18 cellular contexts compared by ENCODE assay signal in genomic region chr11:125412177-125412496, GRCh38.
"Had no signal": no experiment of that assay in that cellular context is flagged by ENCODE, and none has a peak within 500 bp of the region (broad histone marks: within the 10 kb centered on the region; RNA-seq: fewer than 3 reads in every experiment).

No MANE protein-coding gene starts in this region.

- H3K27me3 ChIP-seq: MG63, SJSA1 had no signal

- H3K36me3 ChIP-seq: MG63, SJSA1 had no signal

- DNase-seq: KBM-7, MG63, NCI-H1436, NCI-H187, NCI-H2029, NCI-H2081 treated with DMSO at 0.1 percent for 48 hours, NCI-H2171, NCI-H226, NCI-H446, NCI-H510A, NCI-H524 treated with DMSO at 0.1 percent for 48 hours, NCI-H774, Right ventricle myocardium superior, RPMI8226, SIG-M5 had no signal

- H3K27ac ChIP-seq: HL-60, SJSA1, SK-N-MC had no signal

- H3K9me3 ChIP-seq: MG63, SJSA1 had no signal

- H3K4me3 ChIP-seq: MG63, SJSA1, SK-N-MC had no signal

- H3K4me1 ChIP-seq: SJSA1 had no signal
